13 cellular contexts compared by ENCODE assay signal in the genomic region with DNA sequence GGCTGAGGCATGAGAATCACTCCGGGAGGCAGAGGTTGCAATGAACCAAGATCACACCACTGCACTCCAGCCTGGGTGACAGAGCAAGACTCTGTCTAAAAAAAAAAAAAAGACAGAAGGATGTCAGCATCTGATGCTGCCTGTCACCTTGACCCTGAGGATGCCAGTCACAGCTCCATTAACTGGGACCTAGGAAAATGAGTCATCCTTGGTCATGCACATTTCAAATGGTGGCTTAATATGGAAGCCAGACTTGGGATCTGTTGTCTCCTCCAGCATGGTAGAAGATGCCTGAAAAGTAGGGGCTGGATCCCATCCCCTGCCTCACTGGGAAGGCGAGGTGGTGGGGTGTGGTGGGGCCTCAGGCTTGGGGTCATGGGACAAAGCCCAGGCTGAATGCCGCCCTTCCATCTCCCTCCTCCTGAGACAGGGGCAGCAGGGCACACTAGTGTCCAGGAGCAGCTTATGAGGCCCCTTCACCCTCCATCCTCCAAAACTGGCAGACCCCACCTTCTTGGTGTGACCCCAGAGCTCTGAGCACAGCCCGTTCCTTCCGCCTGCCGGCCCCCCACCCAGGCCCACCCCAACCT. TPM values are rescaled to one million over a fixed set of nuclear protein-coding genes. Genes with fewer than 3 reads are reported as not detected.
DNase-seq lines count a peak whose midpoint lies in the region; ATAC-seq and TF ChIP-seq lines count a peak whose summit lies in the region.
"Had no signal": no experiment of that assay in that cellular context is flagged by ENCODE, and none has a peak within 500 bp of the region (broad histone marks: within the 10 kb centered on the region; RNA-seq: fewer than 3 reads in every experiment).

No MANE protein-coding gene starts in this region.

- H3K27ac ChIP-seq in heart right ventricle (peak overlapping the region in 9 of 10 donors; percentile 75 to 93 (median 86)), esophagus squamous epithelium (peak overlapping the region in 3 of 4 donors; percentile 34 to 75 (median 55)), skeletal muscle tissue (ENCODE audit: low read depth, low read length) (peak overlapping the region; percentile 28)
- H3K27ac ChIP-seq: A549 had no signal

- H3K27me3 ChIP-seq in heart right ventricle (peaks cover 0 to 4% (median 0%) of the 10 kb centered on the region in 7 donors), esophagus squamous epithelium (peaks cover 0 to 27% (median 0%) of the 10 kb centered on the region in 4 donors), skeletal muscle tissue (ENCODE audit: control insufficient read depth in 3 of 3, insufficient read depth in 3 of 3, low read length in 3 of 3) (peaks cover 5 to 17% (median 16%) of the 10 kb centered on the region in 3 donors)

- H3K4me1 ChIP-seq in heart right ventricle (peaks cover 8 to 71% (median 38%) of the 10 kb centered on the region in 9 donors), esophagus squamous epithelium (peaks cover 0 to 58% (median 23%) of the 10 kb centered on the region in 3 donors), skeletal muscle tissue (ENCODE audit: control insufficient read depth in 3 of 3, insufficient read depth in 3 of 3, low read length in 3 of 3) (peaks cover 9 to 16% (median 10%) of the 10 kb centered on the region in 3 donors)
- H3K4me1 ChIP-seq: A549 had no signal

- DNase-seq in heart right ventricle (no peak), Right ventricle myocardium superior (no peak), M059J (ENCODE audit: low read depth) (peak; percentile 50), esophagus squamous epithelium (lab: John Stamatoyannopoulos, UW) (no peak), COLO668 (lab: John Stamatoyannopoulos, UW; ENCODE audit: unreplicated experiment) (no peak), T-helper 1 cell (no peak), NCI-H1930 (lab: John Stamatoyannopoulos, UW) (no peak)
- DNase-seq: C1 segment of cervical spinal cord, MM.1S, NCI-H187, NCI-H774 had no signal

- no peak overlapping the region for H3K9ac ChIP-seq in skeletal muscle tissue (ENCODE audit: low read depth in 1 of 3, low read length in 3 of 3)

- WGBS in heart right ventricle, 2 donors, result 80 to 88% methylated on average over 6 of the region's 6 CpGs
- WGBS in esophagus squamous epithelium, 2 donors, result 62 to 78% methylated on average over 4 to 5 of the region's 6 CpGs

- H3K9me3 ChIP-seq in heart right ventricle (peaks cover 0 to 18% (median 0%) of the 10 kb centered on the region in 11 donors), esophagus squamous epithelium (peaks cover 0 to 23% (median 9%) of the 10 kb centered on the region in 3 donors), skeletal muscle tissue (ENCODE audit: control insufficient read depth in 3 of 3, low read length in 3 of 3) (no peaks in the 10 kb centered on the region)

- no peak for TF ChIP-seq POLR2A in esophagus squamous epithelium (IDR thresholded peaks at IDR 0.05)

- H3K36me3 ChIP-seq in heart right ventricle (no peaks in the 10 kb centered on the region), esophagus squamous epithelium (no peaks in the 10 kb centered on the region), skeletal muscle tissue (ENCODE audit: control insufficient read depth in 3 of 3, insufficient read depth in 3 of 3, low read length in 3 of 3) (no peaks in the 10 kb centered on the region)

- no peak overlapping the region for H3K4me3 ChIP-seq in heart right ventricle
- no peak overlapping the region for H3K4me3 ChIP-seq in esophagus squamous epithelium
- H3K4me3 ChIP-seq in skeletal muscle tissue (ENCODE audit: low read length in 3 of 3), result no peak overlapping the region
- H3K4me3 ChIP-seq: A549 had no signal

- no peak for ATAC-seq in heart right ventricle
- no peak for ATAC-seq in Right ventricle myocardium superior (ENCODE audit: poor library complexity)

- TF ChIP-seq CTCF in heart right ventricle (IDR thresholded peaks at IDR 0.05) (no peak), esophagus squamous epithelium (IDR thresholded peaks at IDR 0.05) (no peak)

- intact Hi-C loops in heart right ventricle (cut with DNase I), result no loop called here
- intact Hi-C loops in Right ventricle myocardium superior (cut with DNase I), result no loop called here
- intact Hi-C loops in esophagus squamous epithelium (cut with DNase I), result no loop called here

RNA-seq across cellular contexts. Expression of a gene that starts 1.3 kb away (rescaled TPM):
- total RNA-seq in heart right ventricle, result 10 to 100 TPM in 9 of 10 donors, 1 to 10 TPM in 1; 10.0 to 53.3 (median 13.3) TPM
- 10 to 100 TPM; 11.1 to 25.5 TPM for polyA plus RNA-seq in heart right ventricle
- 10.0 TPM for total RNA-seq in Right ventricle myocardium superior
- total RNA-seq in M059J (2014; rRNA removed; shearing (Covaris generic)), result not detected in 2 replicates
- 1 to 10 TPM; 1.4 to 3.2 (median 2.2) TPM for total RNA-seq in esophagus squamous epithelium
- 4.7 TPM for total RNA-seq in skeletal muscle tissue

RNA-seq across cellular contexts. Expression of a gene that starts 14.0 kb away (rescaled TPM):
- total RNA-seq in heart right ventricle (100 to 1,000 TPM in 1 of 10 donors, 10 to 100 TPM in 9; 63.2 to 126 (median 78.4) TPM), Right ventricle myocardium superior (88.9 TPM), esophagus squamous epithelium (1 to 10 TPM in 1 of 4 donors, under 1 TPM in 3; 0.19 to 2.5 (median 0.72) TPM), skeletal muscle tissue (7.3 TPM)
- 10 to 100 TPM; 50.2 to 99.9 TPM for polyA plus RNA-seq in heart right ventricle
- 0.30 and 0.37 TPM in 2 replicates for total RNA-seq in M059J (2014; rRNA removed; shearing (Covaris generic))

RNA-seq across cellular contexts. Expression of a gene that starts 32.1 kb away (rescaled TPM):
- total RNA-seq in heart right ventricle, result under 1 TPM in 3 of 10 donors, not detected in 7; 0.09 to 0.39 (median 0.10) TPM
- under 1 TPM; 0.45 to 0.59 TPM for polyA plus RNA-seq in heart right ventricle
- not detected for total RNA-seq in Right ventricle myocardium superior
- total RNA-seq in M059J (2014; rRNA removed; shearing (Covaris generic)), result not detected in 2 replicates
- total RNA-seq in esophagus squamous epithelium, result 10 to 100 TPM in 2 of 4 donors, 1 to 10 TPM in 2; 1.5 to 45.2 (median 12.8) TPM
- total RNA-seq in skeletal muscle tissue, result not detected

RNA-seq across cellular contexts. Expression of a gene that starts 36.1 kb away (rescaled TPM):
- 10 to 100 TPM; 20.9 to 32.4 (median 24.6) TPM for total RNA-seq in heart right ventricle
- polyA plus RNA-seq in heart right ventricle, result 10 to 100 TPM; 16.7 to 42.2 TPM
- 24.6 TPM for total RNA-seq in Right ventricle myocardium superior
- 24.2 and 29.0 TPM in 2 replicates for total RNA-seq in M059J (2014; rRNA removed; shearing (Covaris generic))
- total RNA-seq in esophagus squamous epithelium, result 10 to 100 TPM; 23.1 to 41.0 (median 26.1) TPM
- 15.7 TPM for total RNA-seq in skeletal muscle tissue

RNA-seq across cellular contexts. Expression of a gene that starts 56.2 kb away (rescaled TPM):
- total RNA-seq in heart right ventricle, result 10 to 100 TPM in 1 of 10 donors, 1 to 10 TPM in 9; 3.2 to 12.5 (median 5.6) TPM
- 10 to 100 TPM in 1 of 2 donors, 1 to 10 TPM in 1; 3.7 to 38.8 TPM for polyA plus RNA-seq in heart right ventricle
- 6.5 TPM for total RNA-seq in Right ventricle myocardium superior
- 0.20 and 0.22 TPM in 2 replicates for total RNA-seq in M059J (2014; rRNA removed; shearing (Covaris generic))
- total RNA-seq in esophagus squamous epithelium, result under 1 TPM in 2 of 4 donors, not detected in 2; 0.40 to 0.95 TPM
- not detected for total RNA-seq in skeletal muscle tissue

Comparison
In these comparisons a context has a peak if more than half of its experiments do, and no peak if none do; other contexts are left out.
1. H3K27ac ChIP-seq: peak in every context shown above with its lines; median percentile 86 in heart right ventricle; 55 in esophagus squamous epithelium; 28 in skeletal muscle tissue.